Comparison of ENCODE assay signal across 7 cellular contexts in the genomic region with DNA sequence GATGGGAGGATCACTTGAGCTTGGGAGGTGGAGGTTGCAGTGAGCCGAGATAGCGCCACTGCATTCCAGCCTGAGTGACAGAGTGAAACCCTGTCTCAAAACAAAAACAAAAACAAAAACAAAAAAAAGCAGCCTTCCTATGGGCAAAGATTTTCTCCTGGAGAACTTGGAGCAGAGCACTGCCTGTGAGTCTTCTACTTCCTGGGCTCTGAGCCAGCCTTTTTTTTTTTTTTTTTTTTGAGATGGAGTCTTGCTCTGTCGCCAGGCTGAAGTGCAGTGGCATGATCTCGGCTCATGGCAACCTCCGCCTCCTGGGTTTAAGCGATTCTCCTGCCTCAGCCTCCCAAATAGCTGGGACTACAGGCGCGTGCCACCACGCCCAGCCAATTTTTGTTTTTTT. TPM values are rescaled to one million over a fixed set of nuclear protein-coding genes. Genes with fewer than 3 reads are reported as not detected.
"Had no signal": no experiment of that assay in that cellular context is flagged by ENCODE, and none has a peak within 500 bp of the region (broad histone marks: within the 10 kb centered on the region; RNA-seq: fewer than 3 reads in every experiment).

No MANE protein-coding gene starts in this region.

RNA-seq across cellular contexts. Expression of a gene that starts 40.6 kb away (rescaled TPM):
- total RNA-seq: kidney epithelial cell, lung microvascular endothelial cell, mammary epithelial cell, mononuclear cell had no signal
- polyA plus RNA-seq: immature natural killer cell; keratinocyte; mammary epithelial cell; naive thymus-derived CD4-positive, alpha-beta T cell had no signal
